8 cellular contexts compared by ENCODE assay signal in genomic region chr22:41672096-41672495, GRCh38. TPM values are rescaled to one million over a fixed set of nuclear protein-coding genes. Genes with fewer than 3 reads are reported as not detected.
A peak's percentile ranks its signal among the peaks of the same experiment; 100 is the strongest.
DNase-seq lines count a peak whose midpoint lies in the region; ATAC-seq and TF ChIP-seq lines count a peak whose summit lies in the region.
"Not testable (repeated sequence)": the region's sequence is repeated elsewhere in the genome, so short reads cannot be mapped to it uniquely, and the experiment has no call there.

No MANE protein-coding gene starts in this region.

- intact Hi-C loops in colonic mucosa (cut with DNase I); left lung (cut with DNase I); prostate gland (cut with DNase I): not testable (repeated sequence)

- peak; percentile 66 for ATAC-seq in left lung

- CTCF ChIA-PET in RWPE1 (lab: Yijun Ruan, JAX), result interaction anchor here (1.2 kb wide), 1 partner anchor 25 kb away, joined by 7 read pairs; no protein-coding TSS in a partner anchor

- H3K9me3 Mint-ChIP-seq in activated naive CD8-positive, alpha-beta T cell (ENCODE audit: low read depth), result not testable (repeated sequence)

- peaks cover 17% of the 10 kb centered on the region for H3K4me1 Mint-ChIP-seq in activated naive CD8-positive, alpha-beta T cell (ENCODE audit: low read depth)

- H3K9me3 ChIP-seq in colonic mucosa, left lung, prostate gland: not testable (repeated sequence)

- POLR2A ChIA-PET in RWPE1 (lab: Yijun Ruan, JAX; ENCODE audit: low non-redundant PET), result not testable (repeated sequence)

- 63% methylated on average over 10 of the region's 10 CpGs for WGBS in prostate gland

- peak overlapping the region; percentile 26 for H3K27ac ChIP-seq in C4-2B
- peak overlapping the region; percentile 52 for H3K27ac ChIP-seq in RWPE1
- H3K27ac ChIP-seq in colonic mucosa, left lung, prostate gland: not testable (repeated sequence)

- TF ChIP-seq POLR2A in prostate gland (IDR thresholded peaks at IDR 0.05), result not testable (repeated sequence)

- peak overlapping the region; percentile 34 for H3K27ac Mint-ChIP-seq in activated naive CD8-positive, alpha-beta T cell

- not testable (repeated sequence) for H3K27me3 ChIP-seq in colonic mucosa; left lung; prostate gland (replicated peaks; ENCODE audit: insufficient read depth)

- not testable (repeated sequence) for H3K4me1 ChIP-seq in colonic mucosa; prostate gland (replicated peaks)
- H3K4me1 ChIP-seq in left lung, result peaks cover 2 to 14% of the 10 kb centered on the region in 2 donors

- H3K27me3 Mint-ChIP-seq in activated naive CD8-positive, alpha-beta T cell, result not testable (repeated sequence)

- H3K4me3 ChIP-seq in colonic mucosa, left lung, prostate gland: not testable (repeated sequence)

- not testable (repeated sequence) for H3K36me3 Mint-ChIP-seq in activated naive CD8-positive, alpha-beta T cell

- DNase-seq in H4 (ENCODE audit: low spot score), result peak; percentile 88
- DNase-seq in NCI-H2029 (lab: John Stamatoyannopoulos, UW), result peak; percentile 39
- not testable (repeated sequence) for DNase-seq in RWPE1 (ENCODE audit: low spot score); left lung
- peak; percentile 37 for DNase-seq in colonic mucosa
- DNase-seq in prostate gland (ENCODE audit: low spot score), result peak; percentile 24

- TF ChIP-seq CTCF in C4-2B (conservative IDR thresholded peaks at IDR 0.05); RWPE1 (conservative IDR thresholded peaks at IDR 0.05; ENCODE audit: low read depth); colonic mucosa (IDR thresholded peaks at IDR 0.05); left lung (IDR thresholded peaks at IDR 0.05); prostate gland (IDR thresholded peaks at IDR 0.05): not testable (repeated sequence)

- H3K9ac ChIP-seq in colonic mucosa (ENCODE audit: low read depth in 2 of 2, low read length in 2 of 2), result not testable (repeated sequence)

- not testable (repeated sequence) for H3K36me3 ChIP-seq in colonic mucosa, prostate gland
- peaks cover 0 to 36% of the 10 kb centered on the region in 2 donors for H3K36me3 ChIP-seq in left lung

- not testable (repeated sequence) for H3K4me3 Mint-ChIP-seq in activated naive CD8-positive, alpha-beta T cell

RNA-seq across cellular contexts. Expression of gene SNU13, which starts 16.6 kb away (rescaled TPM):
- total RNA-seq in H4 (2014; rRNA removed; shearing (Covaris generic)), result 112 and 113 TPM in 2 replicates
- 100 to 1,000 TPM in 1 of 2 donors, 10 to 100 TPM in 1; 95.7 to 169 TPM for total RNA-seq in colonic mucosa
- total RNA-seq in left lung, result 100 to 1,000 TPM; 112 to 126 TPM
- total RNA-seq in prostate gland, result 100 to 1,000 TPM; 150 to 161 TPM

RNA-seq across cellular contexts. Expression of gene MEI1, which starts 27.2 kb away (rescaled TPM):
- not detected in 2 replicates for total RNA-seq in H4 (2014; rRNA removed; shearing (Covaris generic))
- total RNA-seq in colonic mucosa (1 to 10 TPM; 1.8 to 1.9 TPM), left lung (1 to 10 TPM; 3.9 to 7.9 TPM), prostate gland (1 to 10 TPM in 1 of 2 donors, not detected in 1; 7.4 TPM)

RNA-seq across cellular contexts. Expression of gene XRCC6, which starts 51.0 kb away (rescaled TPM):
- 634 and 694 TPM in 2 replicates for total RNA-seq in H4 (2014; rRNA removed; shearing (Covaris generic))
- total RNA-seq in colonic mucosa (100 to 1,000 TPM; 203 to 312 TPM), left lung (100 to 1,000 TPM; 176 to 214 TPM), prostate gland (100 to 1,000 TPM; 247 to 254 TPM)

RNA-seq across cellular contexts. Expression of gene DESI1, which starts 51.3 kb away (rescaled TPM):
- total RNA-seq in H4 (2014; rRNA removed; shearing (Covaris generic)), result 23.1 and 28.1 TPM in 2 replicates
- 10 to 100 TPM; 19.2 to 32.1 TPM for total RNA-seq in colonic mucosa
- 10 to 100 TPM; 27.2 to 42.9 TPM for total RNA-seq in left lung
- 10 to 100 TPM; 16.0 to 22.9 TPM for total RNA-seq in prostate gland
